Comparison of ENCODE assay signal across 1 cellular context in the genomic region with DNA sequence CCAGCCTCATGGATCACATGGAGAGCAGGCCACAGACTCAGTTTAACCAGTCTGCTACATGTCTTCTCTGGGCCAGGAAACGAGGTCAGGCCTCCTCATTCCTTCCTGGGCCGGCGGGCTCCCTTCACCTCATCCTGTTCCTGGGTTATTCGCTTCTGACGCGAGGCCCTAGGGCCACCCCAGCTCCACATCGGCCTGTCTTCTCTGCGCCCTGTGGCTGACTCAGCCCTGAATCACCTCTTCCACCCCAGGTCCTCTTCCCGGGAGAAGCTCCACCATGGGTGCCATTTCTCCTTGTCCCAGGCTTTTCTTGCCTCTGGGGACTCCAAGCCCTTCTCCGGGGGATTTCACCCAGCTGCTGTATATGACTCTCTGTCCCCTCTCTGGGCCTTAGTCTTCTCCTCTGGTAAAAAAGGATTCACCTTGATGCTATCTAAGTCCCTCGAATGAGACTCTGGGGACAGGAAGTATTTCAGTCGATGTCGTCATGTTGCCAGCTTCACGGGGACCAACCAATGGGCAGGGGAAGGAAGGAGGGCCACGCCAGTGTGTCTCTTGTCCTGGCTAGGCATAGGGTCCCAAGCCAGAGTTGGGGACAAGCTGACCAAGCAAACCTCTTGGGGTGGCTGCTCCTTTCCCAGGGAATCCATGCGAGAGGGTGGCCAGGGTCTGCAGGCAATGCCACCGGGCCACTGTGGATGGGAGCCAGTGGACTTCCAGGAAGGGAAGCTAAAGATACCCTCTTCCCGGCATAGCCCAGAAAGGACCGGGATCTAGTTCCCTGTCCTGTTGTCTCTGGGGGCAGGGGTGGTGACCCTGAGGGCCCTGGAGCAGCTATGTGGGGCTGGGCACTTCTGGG.
TF ChIP-seq lines count a peak whose summit lies in the region.

No MANE protein-coding gene starts in this region.

TF ChIP-seq in K562, 482 proteins besides CTCF, POLR2A, EP300 and RAD21 (continued from another document and continues in another):
- TF ChIP-seq HDAC6 (IDR thresholded peaks at IDR 0.05; ENCODE audit: low read depth, low read length) (no peak), ZC3H8 (IDR thresholded peaks at IDR 0.05) (no peak), HNRNPH1 (optimal IDR thresholded peaks at IDR 0.05; ENCODE audit: low read depth, low read length) (no peak), MTF1 (CRISPR knock-in tag; IDR thresholded peaks at IDR 0.05; ENCODE audit: borderline replicate concordance) (no peak), ETV5 (CRISPR knock-in tag; IDR thresholded peaks at IDR 0.05; ENCODE audit: low read depth) (no peak), NR2C2 (CRISPR knock-in tag; IDR thresholded peaks at IDR 0.05) (no peak), NR2C2 (tag; IDR thresholded peaks at IDR 0.05) (peak; percentile 58; the same call in 1 of the 2 replicates), KAT2B (IDR thresholded peaks at IDR 0.05; ENCODE audit: low read depth, low read length) (no peak), ZNF12 (CRISPR knock-in tag; IDR thresholded peaks at IDR 0.05) (no peak), ZNF785 (CRISPR knock-in tag; IDR thresholded peaks at IDR 0.05) (no peak), NFE2L1 (tag; IDR thresholded peaks at IDR 0.05; ENCODE audit: borderline replicate concordance, low read depth) (no peak)
- TF ChIP-seq, protein P1, sequence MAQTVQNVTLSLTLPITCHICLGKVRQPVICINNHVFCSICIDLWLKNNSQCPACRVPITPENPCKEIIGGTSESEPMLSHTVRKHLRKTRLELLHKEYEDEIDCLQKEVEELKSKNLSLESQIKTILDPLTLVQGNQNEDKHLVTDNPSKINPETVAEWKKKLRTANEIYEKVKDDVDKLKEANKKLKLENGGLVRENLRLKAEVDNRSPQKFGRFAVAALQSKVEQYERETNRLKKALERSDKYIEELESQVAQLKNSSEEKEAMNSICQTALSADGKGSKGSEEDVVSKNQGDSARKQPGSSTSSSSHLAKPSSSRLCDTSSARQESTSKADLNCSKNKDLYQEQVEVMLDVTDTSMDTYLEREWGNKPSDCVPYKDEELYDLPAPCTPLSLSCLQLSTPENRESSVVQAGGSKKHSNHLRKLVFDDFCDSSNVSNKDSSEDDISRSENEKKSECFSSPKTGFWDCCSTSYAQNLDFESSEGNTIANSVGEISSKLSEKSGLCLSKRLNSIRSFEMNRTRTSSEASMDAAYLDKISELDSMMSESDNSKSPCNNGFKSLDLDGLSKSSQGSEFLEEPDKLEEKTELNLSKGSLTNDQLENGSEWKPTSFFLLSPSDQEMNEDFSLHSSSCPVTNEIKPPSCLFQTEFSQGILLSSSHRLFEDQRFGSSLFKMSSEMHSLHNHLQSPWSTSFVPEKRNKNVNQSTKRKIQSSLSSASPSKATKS (CRISPR knock-in tag; IDR thresholded peaks at IDR 0.05): no peak
- TF ChIP-seq, protein P2, sequence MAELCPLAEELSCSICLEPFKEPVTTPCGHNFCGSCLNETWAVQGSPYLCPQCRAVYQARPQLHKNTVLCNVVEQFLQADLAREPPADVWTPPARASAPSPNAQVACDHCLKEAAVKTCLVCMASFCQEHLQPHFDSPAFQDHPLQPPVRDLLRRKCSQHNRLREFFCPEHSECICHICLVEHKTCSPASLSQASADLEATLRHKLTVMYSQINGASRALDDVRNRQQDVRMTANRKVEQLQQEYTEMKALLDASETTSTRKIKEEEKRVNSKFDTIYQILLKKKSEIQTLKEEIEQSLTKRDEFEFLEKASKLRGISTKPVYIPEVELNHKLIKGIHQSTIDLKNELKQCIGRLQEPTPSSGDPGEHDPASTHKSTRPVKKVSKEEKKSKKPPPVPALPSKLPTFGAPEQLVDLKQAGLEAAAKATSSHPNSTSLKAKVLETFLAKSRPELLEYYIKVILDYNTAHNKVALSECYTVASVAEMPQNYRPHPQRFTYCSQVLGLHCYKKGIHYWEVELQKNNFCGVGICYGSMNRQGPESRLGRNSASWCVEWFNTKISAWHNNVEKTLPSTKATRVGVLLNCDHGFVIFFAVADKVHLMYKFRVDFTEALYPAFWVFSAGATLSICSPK (IDR thresholded peaks at IDR 0.05; ENCODE audit: borderline replicate concordance): no peak
- TF ChIP-seq, protein P3, sequence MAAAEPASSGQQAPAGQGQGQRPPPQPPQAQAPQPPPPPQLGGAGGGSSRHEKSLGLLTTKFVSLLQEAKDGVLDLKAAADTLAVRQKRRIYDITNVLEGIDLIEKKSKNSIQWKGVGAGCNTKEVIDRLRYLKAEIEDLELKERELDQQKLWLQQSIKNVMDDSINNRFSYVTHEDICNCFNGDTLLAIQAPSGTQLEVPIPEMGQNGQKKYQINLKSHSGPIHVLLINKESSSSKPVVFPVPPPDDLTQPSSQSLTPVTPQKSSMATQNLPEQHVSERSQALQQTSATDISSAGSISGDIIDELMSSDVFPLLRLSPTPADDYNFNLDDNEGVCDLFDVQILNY (CRISPR knock-in tag; IDR thresholded peaks at IDR 0.05): no peak
- TF ChIP-seq, protein P4, sequence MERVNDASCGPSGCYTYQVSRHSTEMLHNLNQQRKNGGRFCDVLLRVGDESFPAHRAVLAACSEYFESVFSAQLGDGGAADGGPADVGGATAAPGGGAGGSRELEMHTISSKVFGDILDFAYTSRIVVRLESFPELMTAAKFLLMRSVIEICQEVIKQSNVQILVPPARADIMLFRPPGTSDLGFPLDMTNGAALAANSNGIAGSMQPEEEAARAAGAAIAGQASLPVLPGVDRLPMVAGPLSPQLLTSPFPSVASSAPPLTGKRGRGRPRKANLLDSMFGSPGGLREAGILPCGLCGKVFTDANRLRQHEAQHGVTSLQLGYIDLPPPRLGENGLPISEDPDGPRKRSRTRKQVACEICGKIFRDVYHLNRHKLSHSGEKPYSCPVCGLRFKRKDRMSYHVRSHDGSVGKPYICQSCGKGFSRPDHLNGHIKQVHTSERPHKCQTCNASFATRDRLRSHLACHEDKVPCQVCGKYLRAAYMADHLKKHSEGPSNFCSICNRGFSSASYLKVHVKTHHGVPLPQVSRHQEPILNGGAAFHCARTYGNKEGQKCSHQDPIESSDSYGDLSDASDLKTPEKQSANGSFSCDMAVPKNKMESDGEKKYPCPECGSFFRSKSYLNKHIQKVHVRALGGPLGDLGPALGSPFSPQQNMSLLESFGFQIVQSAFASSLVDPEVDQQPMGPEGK (CRISPR knock-in tag; IDR thresholded peaks at IDR 0.05; ENCODE audit: borderline replicate concordance): no peak
- TF ChIP-seq, protein P5, sequence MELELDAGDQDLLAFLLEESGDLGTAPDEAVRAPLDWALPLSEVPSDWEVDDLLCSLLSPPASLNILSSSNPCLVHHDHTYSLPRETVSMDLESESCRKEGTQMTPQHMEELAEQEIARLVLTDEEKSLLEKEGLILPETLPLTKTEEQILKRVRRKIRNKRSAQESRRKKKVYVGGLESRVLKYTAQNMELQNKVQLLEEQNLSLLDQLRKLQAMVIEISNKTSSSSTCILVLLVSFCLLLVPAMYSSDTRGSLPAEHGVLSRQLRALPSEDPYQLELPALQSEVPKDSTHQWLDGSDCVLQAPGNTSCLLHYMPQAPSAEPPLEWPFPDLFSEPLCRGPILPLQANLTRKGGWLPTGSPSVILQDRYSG (tag; conservative IDR thresholded peaks at IDR 0.05; ENCODE audit: low read depth): no peak
- TF ChIP-seq, protein P6, sequence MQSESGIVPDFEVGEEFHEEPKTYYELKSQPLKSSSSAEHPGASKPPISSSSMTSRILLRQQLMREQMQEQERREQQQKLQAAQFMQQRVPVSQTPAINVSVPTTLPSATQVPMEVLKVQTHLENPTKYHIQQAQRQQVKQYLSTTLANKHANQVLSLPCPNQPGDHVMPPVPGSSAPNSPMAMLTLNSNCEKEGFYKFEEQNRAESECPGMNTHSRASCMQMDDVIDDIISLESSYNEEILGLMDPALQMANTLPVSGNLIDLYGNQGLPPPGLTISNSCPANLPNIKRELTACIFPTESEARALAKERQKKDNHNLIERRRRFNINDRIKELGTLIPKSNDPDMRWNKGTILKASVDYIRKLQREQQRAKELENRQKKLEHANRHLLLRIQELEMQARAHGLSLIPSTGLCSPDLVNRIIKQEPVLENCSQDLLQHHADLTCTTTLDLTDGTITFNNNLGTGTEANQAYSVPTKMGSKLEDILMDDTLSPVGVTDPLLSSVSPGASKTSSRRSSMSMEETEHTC (IDR thresholded peaks at IDR 0.05): no peak
- TF ChIP-seq, protein P7, sequence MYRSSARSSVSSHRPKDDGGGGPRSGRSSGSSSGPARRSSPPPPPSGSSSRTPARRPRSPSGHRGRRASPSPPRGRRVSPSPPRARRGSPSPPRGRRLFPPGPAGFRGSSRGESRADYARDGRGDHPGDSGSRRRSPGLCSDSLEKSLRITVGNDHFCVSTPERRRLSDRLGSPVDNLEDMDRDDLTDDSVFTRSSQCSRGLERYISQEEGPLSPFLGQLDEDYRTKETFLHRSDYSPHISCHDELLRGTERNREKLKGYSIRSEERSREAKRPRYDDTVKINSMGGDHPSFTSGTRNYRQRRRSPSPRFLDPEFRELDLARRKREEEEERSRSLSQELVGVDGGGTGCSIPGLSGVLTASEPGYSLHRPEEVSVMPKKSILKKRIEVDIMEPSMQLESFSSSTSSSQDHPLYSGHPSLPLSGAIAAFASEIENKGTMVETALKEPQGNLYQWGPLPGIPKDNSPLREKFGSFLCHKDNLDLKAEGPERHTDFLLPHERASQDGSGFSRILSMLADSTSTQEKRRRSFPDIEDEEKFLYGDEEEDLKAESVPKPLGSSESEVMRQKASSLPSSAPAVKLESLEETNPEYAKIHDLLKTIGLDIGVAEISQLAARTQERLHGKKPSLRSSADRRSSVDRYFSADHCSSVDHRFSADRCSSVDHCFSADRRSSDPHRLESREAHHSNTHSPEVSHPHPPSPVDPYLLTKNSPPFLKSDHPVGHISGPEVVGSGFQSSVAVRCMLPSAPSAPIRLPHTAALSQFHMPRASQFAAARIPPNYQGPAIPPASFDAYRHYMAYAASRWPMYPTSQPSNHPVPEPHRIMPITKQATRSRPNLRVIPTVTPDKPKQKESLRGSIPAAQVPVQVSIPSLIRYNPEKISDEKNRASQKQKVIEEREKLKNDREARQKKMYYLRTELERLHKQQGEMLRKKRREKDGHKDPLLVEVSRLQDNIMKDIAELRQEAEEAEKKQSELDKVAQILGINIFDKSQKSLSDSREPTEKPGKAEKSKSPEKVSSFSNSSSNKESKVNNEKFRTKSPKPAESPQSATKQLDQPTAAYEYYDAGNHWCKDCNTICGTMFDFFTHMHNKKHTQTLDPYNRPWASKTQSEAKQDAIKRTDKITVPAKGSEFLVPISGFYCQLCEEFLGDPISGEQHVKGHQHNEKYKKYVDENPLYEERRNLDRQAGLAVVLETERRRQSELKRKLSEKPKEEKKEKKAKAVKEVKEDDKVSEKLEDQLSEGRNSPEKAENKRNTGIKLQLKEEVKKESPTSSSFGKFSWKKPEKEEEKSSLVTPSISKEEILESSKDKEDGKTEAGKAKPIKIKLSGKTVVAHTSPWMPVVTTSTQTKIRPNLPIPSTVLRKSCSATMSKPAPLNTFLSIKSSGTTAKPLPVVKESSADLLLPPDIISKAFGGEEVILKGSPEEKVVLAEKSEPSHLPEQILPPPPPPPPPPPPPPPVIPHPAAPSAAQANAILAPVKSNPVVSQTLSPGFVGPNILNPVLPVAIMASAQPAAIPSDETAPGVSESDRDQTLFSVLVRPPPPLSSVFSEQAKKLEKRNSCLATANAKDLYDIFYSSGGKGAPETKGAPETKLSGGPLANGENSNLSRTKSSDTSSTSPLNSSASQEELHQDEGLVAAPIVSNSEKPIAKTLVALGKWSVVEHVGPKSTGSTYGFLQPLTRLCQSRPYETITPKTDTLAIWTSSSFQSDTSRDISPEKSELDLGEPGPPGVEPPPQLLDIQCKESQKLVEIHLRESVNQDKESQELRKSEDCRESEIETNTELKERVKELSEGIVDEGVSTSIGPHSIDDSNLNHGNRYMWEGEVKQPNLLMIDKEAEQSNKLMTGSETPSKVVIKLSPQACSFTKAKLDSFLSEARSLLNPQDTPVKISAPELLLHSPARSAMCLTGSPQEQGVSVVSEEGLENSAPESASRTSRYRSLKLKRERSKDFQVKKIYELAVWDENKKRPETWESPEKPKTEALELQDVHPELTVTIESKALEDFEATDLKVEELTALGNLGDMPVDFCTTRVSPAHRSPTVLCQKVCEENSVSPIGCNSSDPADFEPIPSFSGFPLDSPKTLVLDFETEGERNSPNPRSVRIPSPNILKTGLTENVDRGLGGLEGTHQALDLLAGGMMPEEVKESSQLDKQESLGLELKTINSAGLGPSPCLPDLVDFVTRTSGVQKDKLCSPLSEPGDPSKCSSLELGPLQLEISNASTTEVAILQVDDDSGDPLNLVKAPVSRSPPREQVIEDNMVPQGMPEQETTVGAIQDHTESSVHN (IDR thresholded peaks at IDR 0.05; ENCODE audit: borderline replicate concordance in 1 of 2, low read depth in 1 of 2): no peak
- TF ChIP-seq, protein P8, sequence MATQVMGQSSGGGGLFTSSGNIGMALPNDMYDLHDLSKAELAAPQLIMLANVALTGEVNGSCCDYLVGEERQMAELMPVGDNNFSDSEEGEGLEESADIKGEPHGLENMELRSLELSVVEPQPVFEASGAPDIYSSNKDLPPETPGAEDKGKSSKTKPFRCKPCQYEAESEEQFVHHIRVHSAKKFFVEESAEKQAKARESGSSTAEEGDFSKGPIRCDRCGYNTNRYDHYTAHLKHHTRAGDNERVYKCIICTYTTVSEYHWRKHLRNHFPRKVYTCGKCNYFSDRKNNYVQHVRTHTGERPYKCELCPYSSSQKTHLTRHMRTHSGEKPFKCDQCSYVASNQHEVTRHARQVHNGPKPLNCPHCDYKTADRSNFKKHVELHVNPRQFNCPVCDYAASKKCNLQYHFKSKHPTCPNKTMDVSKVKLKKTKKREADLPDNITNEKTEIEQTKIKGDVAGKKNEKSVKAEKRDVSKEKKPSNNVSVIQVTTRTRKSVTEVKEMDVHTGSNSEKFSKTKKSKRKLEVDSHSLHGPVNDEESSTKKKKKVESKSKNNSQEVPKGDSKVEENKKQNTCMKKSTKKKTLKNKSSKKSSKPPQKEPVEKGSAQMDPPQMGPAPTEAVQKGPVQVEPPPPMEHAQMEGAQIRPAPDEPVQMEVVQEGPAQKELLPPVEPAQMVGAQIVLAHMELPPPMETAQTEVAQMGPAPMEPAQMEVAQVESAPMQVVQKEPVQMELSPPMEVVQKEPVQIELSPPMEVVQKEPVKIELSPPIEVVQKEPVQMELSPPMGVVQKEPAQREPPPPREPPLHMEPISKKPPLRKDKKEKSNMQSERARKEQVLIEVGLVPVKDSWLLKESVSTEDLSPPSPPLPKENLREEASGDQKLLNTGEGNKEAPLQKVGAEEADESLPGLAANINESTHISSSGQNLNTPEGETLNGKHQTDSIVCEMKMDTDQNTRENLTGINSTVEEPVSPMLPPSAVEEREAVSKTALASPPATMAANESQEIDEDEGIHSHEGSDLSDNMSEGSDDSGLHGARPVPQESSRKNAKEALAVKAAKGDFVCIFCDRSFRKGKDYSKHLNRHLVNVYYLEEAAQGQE (CRISPR knock-in tag; IDR thresholded peaks at IDR 0.05; ENCODE audit: low read depth): peak; percentile 31; the same call in 1 of the 2 replicates
- TF ChIP-seq, protein P9, sequence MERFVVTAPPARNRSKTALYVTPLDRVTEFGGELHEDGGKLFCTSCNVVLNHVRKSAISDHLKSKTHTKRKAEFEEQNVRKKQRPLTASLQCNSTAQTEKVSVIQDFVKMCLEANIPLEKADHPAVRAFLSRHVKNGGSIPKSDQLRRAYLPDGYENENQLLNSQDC (CRISPR knock-in tag; IDR thresholded peaks at IDR 0.05): no peak
